ENCODE assay signal across 8 cellular contexts in genomic region chr13:107203146-107203847, GRCh38.
DNase-seq lines count a peak whose midpoint lies in the region; FAIRE-seq and TF ChIP-seq lines count a peak whose summit lies in the region.

No MANE protein-coding gene starts in this region.

- CTCF ChIA-PET in AG04450 (lab: Charles Lee) = interaction anchor here (0.8 to 5.6 kb wide), 7 partner anchors 8 to 1021 kb away, joined by 3 to 48 read pairs (median 4); no protein-coding TSS in a partner anchor

- POLR2A ChIA-PET in AG04450 (lab: Yijun Ruan, JAX) = no interaction called here

- H3K9me3 ChIP-seq in AG04450 (ENCODE audit: control insufficient read depth, insufficient read depth, low read length) = peaks cover 2% of the 10 kb centered on the region; the same call in 1 of the 2 replicates

- H3K4me3 ChIP-seq in AG04450 (ENCODE audit: low read depth, low read length) = no peak overlapping the region

- no peak for FAIRE-seq in RCC 7860 (lab: Jason Lieb, UNC)

- no peak overlapping the region for H3K27ac ChIP-seq in AG04450 (ENCODE audit: low read depth, low read length)

- DNase-seq in AG04450 (ENCODE audit: low read depth, low spot score) (no peak), GM20000 (ENCODE audit: low spot score) (peak; percentile 6), SK-N-DZ (ENCODE audit: low spot score) (peak; percentile 45), iPS DF 4.7 (ENCODE audit: extremely low read depth, low spot score) (peak; percentile 36), NCI-H2196 (lab: John Stamatoyannopoulos, UW; ENCODE audit: unreplicated experiment) (no peak), RCC 7860 (ENCODE audit: low spot score) (no peak), cerebellar nuclear complex (lab: John Stamatoyannopoulos, UW) (no peak), NCI-H2196 treated with DMSO at 0.1 percent for 48 hours (lab: John Stamatoyannopoulos, UW; ENCODE audit: unreplicated experiment) (no peak)

- peak; percentile 44 for TF ChIP-seq CTCF in AG04450 (IDR thresholded peaks at IDR 0.05; ENCODE audit: low read depth, low read length)
- no peak for TF ChIP-seq CTCF in GM20000 (IDR thresholded peaks at IDR 0.05; ENCODE audit: extremely low read depth, missing control alignments)

- no peaks in the 10 kb centered on the region for H3K27me3 ChIP-seq in AG04450 (ENCODE audit: control insufficient read depth, insufficient read depth, low read length)

Comparison
In these comparisons a context has a peak if more than half of its experiments do, and no peak if none do; other contexts are left out.
1. DNase-seq: peak in GM20000 (single experiment), SK-N-DZ (single experiment) and iPS DF 4.7 (single experiment); none in AG04450 (single experiment), NCI-H2196 (single experiment), RCC 7860 (single experiment), cerebellar nuclear complex (0 of 2) and NCI-H2196 treated with DMSO at 0.1 percent for 48 hours (single experiment).